ENCODE assay signal across 8 cellular contexts in the genomic region with DNA sequence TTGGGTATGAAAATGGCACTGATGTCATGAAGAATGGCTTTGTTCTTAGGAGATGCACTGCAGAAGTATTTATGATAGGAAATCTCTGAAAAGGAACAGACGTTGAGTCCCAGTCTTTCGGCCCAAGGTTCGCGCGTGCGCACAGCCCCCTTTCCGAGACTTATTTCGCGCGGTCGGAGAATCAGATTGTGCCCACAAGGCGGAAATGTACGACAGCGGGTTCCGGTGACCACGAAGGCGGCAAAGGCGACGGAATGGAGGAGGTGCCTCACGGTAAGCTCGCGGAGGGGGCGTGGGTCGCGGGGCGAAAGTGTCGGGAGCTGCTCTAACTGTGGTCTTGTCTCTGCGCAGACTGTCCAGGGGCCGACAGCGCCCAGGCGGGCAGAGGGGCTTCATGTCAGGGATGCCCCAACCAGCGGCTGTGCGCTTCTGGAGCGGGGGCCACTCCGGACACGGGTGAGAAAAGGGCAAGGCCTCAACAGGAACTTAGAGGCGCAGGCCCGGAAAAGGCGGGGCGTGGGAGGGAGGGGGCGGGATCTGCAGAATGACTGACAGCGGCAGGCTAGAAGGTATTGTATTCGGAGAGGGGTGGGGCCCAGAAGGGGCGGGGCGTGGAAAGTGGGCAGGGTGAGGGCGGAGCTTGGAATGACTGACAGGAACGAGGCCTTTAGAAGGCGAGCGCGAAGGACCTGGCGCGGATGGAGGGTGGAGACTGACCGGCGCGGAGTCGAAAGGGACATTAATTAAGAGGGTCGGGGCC. TPM values are rescaled to one million over a fixed set of nuclear protein-coding genes. Genes with fewer than 3 reads are reported as not detected.
A peak's percentile ranks its signal among the peaks of the same experiment; 100 is the strongest.
DNase-seq lines count a peak whose midpoint lies in the region; ATAC-seq and TF ChIP-seq lines count a peak whose summit lies in the region.

Gene NUBP1, plus strand, starts transcription at position 233 of the 760 bp plus-strand sequence. Its CDS starts 22 bp downstream, at position 255.

- peaks cover 10% of the 10 kb centered on the region for H3K4me1 Mint-ChIP-seq in endodermal cell

- ATAC-seq in GM21367 (IDR thresholded peaks at IDR 0.05; ENCODE audit: unreplicated experiment) = peak; percentile 74

- WGBS in endodermal cell (ENCODE audit: insufficient coverage in 1 of 2, insufficient read length in 1 of 2), 2 experiments = 0 to 1% methylated on average over 29 to 57 of the region's 57 CpGs

- H3K9me3 ChIP-seq in NT2/D1 (ENCODE audit: insufficient read depth, low read length) (no peaks in the 10 kb centered on the region), endodermal cell (ENCODE audit: control insufficient read depth, low read length) (no peaks in the 10 kb centered on the region)

- H3K36me3 ChIP-seq in NT2/D1 (ENCODE audit: insufficient read depth, insufficient read length, low read length) (peaks cover 30% of the 10 kb centered on the region), endodermal cell (ENCODE audit: control insufficient read depth, insufficient read depth, low read length) (peaks cover 14% of the 10 kb centered on the region)

- no peaks in the 10 kb centered on the region for H3K27me3 Mint-ChIP-seq in endodermal cell (ENCODE audit: insufficient read depth)

- no peaks in the 10 kb centered on the region for H3K27me3 ChIP-seq in NT2/D1 (ENCODE audit: insufficient read depth, insufficient read length)
- no peaks in the 10 kb centered on the region for H3K27me3 ChIP-seq in endodermal cell (ENCODE audit: control insufficient read depth, insufficient read depth, low read length, poor library complexity, severe bottlenecking)

- H3K9ac ChIP-seq in NT2/D1 (ENCODE audit: insufficient read length, low read depth) = peak within 1 kb of the TSS; percentile 97
- peak within 1 kb of the TSS; percentile 87 for H3K9ac ChIP-seq in endodermal cell (ENCODE audit: extremely low read depth, low read length, poor library complexity, severe bottlenecking)

- peak within 1 kb of the TSS; percentile 95 for H3K27ac ChIP-seq in endodermal cell (ENCODE audit: low read depth, low read length)

- DNase-seq in COLO829 (ENCODE audit: low spot score) (peak; percentile 99), HUDEP-2 (lab: John Stamatoyannopoulos, UW; ENCODE audit: unreplicated experiment in 76 of 76) (peak; percentile 44 to 99 (median 97)), NT2/D1 (ENCODE audit: low read depth, low spot score) (peak; percentile 96), endodermal cell (peak; percentile 100), mesenteric fat pad (ENCODE audit: low spot score) (peak; percentile 100)
- peak; percentile 91 for DNase-seq in activated CD8-positive, alpha-beta memory T cell treated with anti-CD3 and anti-CD28 coated beads, Interleukin-2, amount 50 U/mL, for 1 hour (ENCODE audit: extremely low read depth)
- DNase-seq in stimulated activated CD8-positive, alpha-beta memory T cell treated with anti-CD3 and anti-CD28 coated beads, Interleukin-15, amount 100 ng/mL, for 24 hours (ENCODE audit: low read depth) = peak; percentile 98

- peaks cover 21% of the 10 kb centered on the region for H3K36me3 Mint-ChIP-seq in endodermal cell (ENCODE audit: low read depth)

- no peak for TF ChIP-seq CTCF in endodermal cell (conservative IDR thresholded peaks at IDR 0.05)

- peak within 1 kb of the TSS; percentile 89 for H3K4me3 Mint-ChIP-seq in endodermal cell

- no peaks in the 10 kb centered on the region for H3K9me3 Mint-ChIP-seq in endodermal cell

- peak within 1 kb of the TSS; percentile 86 for H3K4me3 ChIP-seq in NT2/D1 (ENCODE audit: insufficient read length, low read depth)
- H3K4me3 ChIP-seq in endodermal cell (ENCODE audit: low read length) = peak within 1 kb of the TSS; percentile 85

- H3K4me1 ChIP-seq in NT2/D1 (ENCODE audit: insufficient read depth, insufficient read length) (no peaks in the 10 kb centered on the region), endodermal cell (ENCODE audit: control insufficient read depth, insufficient read depth, low read length) (no peaks in the 10 kb centered on the region)

- H3K27ac Mint-ChIP-seq in endodermal cell = peak within 1 kb of the TSS; percentile 100

RNA-seq across cellular contexts. Expression of gene NUBP1, which starts in this region (rescaled TPM):
- total RNA-seq in endodermal cell (10 to 100 TPM; 22.4 to 26.3 TPM), mesenteric fat pad (32.9 TPM)
- 36.2 TPM for polyA plus RNA-seq in endodermal cell (2013, experiment 1 of 2)
- 39.9 TPM for polyA plus RNA-seq in endodermal cell (2013, experiment 2 of 2)

Comparison
In these comparisons a context has a peak if more than half of its experiments do, and no peak if none do; other contexts are left out.
1. Peak in every context shown above with its lines: DNase-seq, ATAC-seq, H3K4me3 ChIP-seq and H3K27ac ChIP-seq.